Comparison of ENCODE assay signal across 8 cellular contexts in the genomic region with DNA sequence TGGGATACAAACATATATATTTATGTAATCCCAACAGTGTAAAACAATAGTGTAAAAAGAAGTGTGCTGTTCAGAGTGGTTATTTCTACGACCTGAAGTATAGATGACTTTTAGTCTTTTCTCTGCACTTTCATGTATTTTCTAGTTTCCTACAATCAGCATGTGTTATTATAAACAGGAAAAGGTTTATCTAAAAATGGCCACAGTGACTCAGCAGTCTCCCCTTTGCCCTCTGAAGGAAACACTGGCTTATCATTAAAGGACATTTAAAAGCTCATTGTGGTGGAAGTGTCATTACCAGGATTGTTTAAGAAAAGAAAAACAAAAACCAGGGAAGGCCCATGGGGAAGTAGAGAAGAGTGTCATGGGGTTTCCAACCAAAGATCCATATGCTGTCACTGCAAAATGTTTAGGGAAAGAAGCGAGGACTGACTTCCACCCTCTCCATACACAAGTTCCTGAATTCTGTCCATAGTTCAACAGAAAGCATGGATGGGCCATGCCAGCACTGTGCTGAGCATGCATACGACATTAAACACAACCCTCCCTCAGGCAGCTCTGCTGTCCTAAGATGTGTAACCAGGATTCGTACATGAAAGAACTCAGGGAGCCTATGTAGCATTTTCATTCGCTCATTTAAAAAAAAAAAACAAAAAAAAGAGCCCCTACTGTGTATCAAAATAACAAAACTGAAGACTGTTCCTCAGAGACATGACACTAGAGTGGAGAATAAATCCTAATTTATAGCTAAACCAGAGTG. TPM values are rescaled to one million over a fixed set of nuclear protein-coding genes. Genes with fewer than 3 reads are reported as not detected.
DNase-seq lines count a peak whose midpoint lies in the region; ATAC-seq and TF ChIP-seq lines count a peak whose summit lies in the region.

No MANE protein-coding gene starts in this region.

- TF ChIP-seq RAD21 in HCT116 (IDR thresholded peaks at IDR 0.05; ENCODE audit: low read depth), result 0 out of 2 replicates have a peak, but pooled peaks have one; percentile 5

- H2AFZ ChIP-seq in HCT116 (ENCODE audit: low read depth, low read length, poor library complexity, severe bottlenecking), result no peak overlapping the region

- peak overlapping the region; percentile 31; the same call in 1 of the 2 replicates for H3K9ac ChIP-seq in HCT116 (ENCODE audit: low read length)

- BruUV-seq in HCT116 (replicated peaks; lab: Mats Ljungman, UMichigan), result no TSS peak

- H3K36me3 Mint-ChIP-seq in T-cell, result peaks cover 72% of the 10 kb centered on the region
- peaks cover 42% of the 10 kb centered on the region for H3K36me3 Mint-ChIP-seq in stimulated activated effector memory CD8-positive, alpha-beta T cell treated with anti-CD3 and anti-CD28 coated beads, Interleukin-12 subunit alpha, Interleukin-12 subunit beta, amount 100 ng/mL, for 72 hours

- H3K27ac Mint-ChIP-seq in T-cell, result peak overlapping the region; percentile 68 to 93
- H3K27ac Mint-ChIP-seq in stimulated activated effector memory CD8-positive, alpha-beta T cell treated with anti-CD3 and anti-CD28 coated beads, Interleukin-12 subunit alpha, Interleukin-12 subunit beta, amount 100 ng/mL, for 72 hours, result peak overlapping the region; percentile 94

- H3K9me2 ChIP-seq in HCT116 (ENCODE audit: insufficient read depth), result no peaks in the 10 kb centered on the region

- no peaks in the 10 kb centered on the region for H3K27me3 ChIP-seq in HCT116 (ENCODE audit: insufficient read depth, low read length)
- H3K27me3 ChIP-seq in BE2C, result no peaks in the 10 kb centered on the region

- no peak for TF ChIP-seq POLR2A in HCT116 (IDR thresholded peaks at IDR 0.05; ENCODE audit: borderline replicate concordance, extremely low read depth, insufficient read depth, insufficient read length)

- H3K4me1 Mint-ChIP-seq in T-cell, result peaks cover 57 to 80% (median 70%) of the 10 kb centered on the region in 3 donors
- H3K4me1 Mint-ChIP-seq in stimulated activated effector memory CD8-positive, alpha-beta T cell treated with anti-CD3 and anti-CD28 coated beads, Interleukin-12 subunit alpha, Interleukin-12 subunit beta, amount 100 ng/mL, for 72 hours, result peaks cover 74% of the 10 kb centered on the region

- peak overlapping the region; percentile 29 for H3K4me2 ChIP-seq in HCT116 (ENCODE audit: low read length)

- H3K27me3 Mint-ChIP-seq in T-cell, result no peaks in the 10 kb centered on the region

- H3K4me1 ChIP-seq in HCT116 (ENCODE audit: control insufficient read depth in 1 of 2, insufficient read depth in 2 of 2, low read length in 2 of 2) (peaks cover 18 to 23% of the 10 kb centered on the region in 2 experiments), BE2C (no peaks in the 10 kb centered on the region)

- H3K79me2 ChIP-seq in HCT116 (ENCODE audit: insufficient read depth, low read length), result no peaks in the 10 kb centered on the region

- H3K9me3 Mint-ChIP-seq in T-cell, result peaks cover 19 to 24% (median 20%) of the 10 kb centered on the region in 3 donors
- H3K9me3 Mint-ChIP-seq in stimulated activated effector memory CD8-positive, alpha-beta T cell treated with anti-CD3 and anti-CD28 coated beads, Interleukin-12 subunit alpha, Interleukin-12 subunit beta, amount 100 ng/mL, for 72 hours, result peaks cover 19% of the 10 kb centered on the region

- CTCF ChIA-PET in HCT116 (lab: Charles Lee), result interaction anchor here (0.6 to 1.9 kb wide), 2 partner anchors 9 to 32 kb away, joined by 3 to 25 read pairs; no protein-coding TSS in a partner anchor
- CTCF ChIA-PET in T-cell (lab: Charles Lee), result interaction anchor here in 1 of 2 donors (0.6 kb wide), 1 partner anchor 591 kb away, joined by 4 read pairs; no protein-coding TSS in a partner anchor

- intact Hi-C loops in HCT116 (cut with micrococcal nuclease) (loop anchor here (10.0 kb wide), 2 partner anchors 265 to 465 kb away; no protein-coding TSS in a partner anchor), Right ventricle myocardium superior (cut with DNase I) (no loop called here)

- H3K9me3 ChIP-seq in HCT116 (ENCODE audit: control insufficient read depth in 1 of 2, insufficient read depth in 1 of 2, low read depth in 1 of 2, low read length in 2 of 2) (peaks cover 5 to 11% of the 10 kb centered on the region in 2 experiments; a peak in 3 of 4 replicates), BE2C (peaks cover 13% of the 10 kb centered on the region)

- POLR2A ChIA-PET in HCT116 (lab: Charles Lee) (interaction anchor here (2.1 kb wide), 1 partner anchor 9 kb away, joined by 12 read pairs; no protein-coding TSS in a partner anchor), T-cell (lab: Charles Lee) (interaction anchor here (0.6 to 1.3 kb wide), 4 partner anchors 12 to 134 kb away, joined by 3 to 5 read pairs (median 4); a partner anchor contains a TSS)

- H3K36me3 ChIP-seq in HCT116 (ENCODE audit: control insufficient read depth in 1 of 2, insufficient read depth in 2 of 2, low read length in 2 of 2) (peaks cover 0 to 6% of the 10 kb centered on the region in 2 experiments; a peak in 1 of 4 replicates), BE2C (peaks cover 9% of the 10 kb centered on the region)

- H4K20me1 ChIP-seq in HCT116 (ENCODE audit: insufficient read depth), result no peaks in the 10 kb centered on the region

- H3K4me3 Mint-ChIP-seq in T-cell, result peak overlapping the region; percentile 8 to 29 (median 22)
- peak overlapping the region; percentile 31 for H3K4me3 Mint-ChIP-seq in stimulated activated effector memory CD8-positive, alpha-beta T cell treated with anti-CD3 and anti-CD28 coated beads, Interleukin-12 subunit alpha, Interleukin-12 subunit beta, amount 100 ng/mL, for 72 hours

- RAD21 ChIA-PET in HCT116 (lab: Charles Lee; ENCODE audit: low non-redundant PET in 1 of 2, low total read pairs in 2 of 2, uncharacterized antibody in 2 of 2, unreplicated experiment in 2 of 2), result no interaction called here

- H3K27ac ChIP-seq in HCT116 (ENCODE audit: low read depth, low read length), result peak overlapping the region; percentile 50

- DNase-seq in DMS53 treated with DMSO at 0.1 percent for 48 hours (lab: John Stamatoyannopoulos, UW; ENCODE audit: unreplicated experiment), result peak; percentile 37
- DNase-seq in HCT116 (ENCODE audit: low read depth, low spot score), result no peak
- no peak for DNase-seq in T-cell
- no peak for DNase-seq in Right ventricle myocardium superior
- no peak for DNase-seq in stimulated activated effector memory CD8-positive, alpha-beta T cell treated with anti-CD3 and anti-CD28 coated beads, Interleukin-12 subunit alpha, Interleukin-12 subunit beta, amount 100 ng/mL, for 72 hours (ENCODE audit: low spot score in 2 of 2)
- no peak for DNase-seq in T1000 (lab: John Stamatoyannopoulos, UW)
- no peak for DNase-seq in BE2C
- no peak for DNase-seq in KG1 (lab: John Stamatoyannopoulos, UW)

- no peak for TF ChIP-seq CTCF in HCT116 (IDR thresholded peaks at IDR 0.05 in 2 of 3, conservative IDR thresholded peaks at IDR 0.05 in 1 of 3; ENCODE audit: borderline replicate concordance in 1 of 3, insufficient read depth in 1 of 3, low read depth in 2 of 3, low read length in 2 of 3)
- TF ChIP-seq CTCF in BE2C (IDR thresholded peaks at IDR 0.05; ENCODE audit: low read depth, low read length), result no peak

- ATAC-seq in HCT116 (peak; percentile 30; the same call in 1 of the 2 replicates), T-cell (replicated peaks in 1 of 4) (peak in 3 of 4 experiments; percentile 20 to 70 (median 61)), Right ventricle myocardium superior (ENCODE audit: poor library complexity) (peak; percentile 48)
- ATAC-seq in stimulated activated effector memory CD8-positive, alpha-beta T cell treated with anti-CD3 and anti-CD28 coated beads, Interleukin-12 subunit alpha, Interleukin-12 subunit beta, amount 100 ng/mL, for 72 hours, result peak; percentile 63

- no peak overlapping the region for H3K4me3 ChIP-seq in HCT116 (replicated peaks in 1 of 2; ENCODE audit: low read depth in 1 of 2, low read length in 2 of 2)
- no peak overlapping the region for H3K4me3 ChIP-seq in BE2C (ENCODE audit: low read depth, low read length)

TF ChIP-seq in HCT116, 20 proteins besides CTCF, POLR2A, EP300 and RAD21:
- TF ChIP-seq, protein P1, sequence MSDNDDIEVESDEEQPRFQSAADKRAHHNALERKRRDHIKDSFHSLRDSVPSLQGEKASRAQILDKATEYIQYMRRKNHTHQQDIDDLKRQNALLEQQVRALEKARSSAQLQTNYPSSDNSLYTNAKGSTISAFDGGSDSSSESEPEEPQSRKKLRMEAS (IDR thresholded peaks at IDR 0.05), result peak; percentile 45; the same call in 1 of the 2 replicates
- TF ChIP-seq FOSL1 (IDR thresholded peaks at IDR 0.05; ENCODE audit: low read depth), result no peak
- 0 out of 2 replicates have a peak, but pooled peaks have one; percentile 37 for TF ChIP-seq CBX3 (IDR thresholded peaks at IDR 0.05; ENCODE audit: low read depth)
TF ChIP-seq in HCT116: peak in this region for 2.

RNA-seq across cellular contexts. Expression of a gene that starts 10.2 kb away (rescaled TPM):
- total RNA-seq in HCT116 (2021; ENCODE audit: unreplicated experiment) (54.5 TPM), T-cell (10 to 100 TPM; 24.3 to 46.4 (median 44.6) TPM), Right ventricle myocardium superior (28.9 TPM)
- polyA plus RNA-seq in HCT116 (2012), result 24.6 and 32.8 TPM in 2 replicates
- 47.0 TPM for polyA plus RNA-seq in BE2C (2012; ENCODE audit: insufficient read depth, insufficient read length, low read depth)

RNA-seq across cellular contexts. Expression of a gene that starts 12.4 kb away (rescaled TPM):
- not detected for total RNA-seq in HCT116 (2021; ENCODE audit: unreplicated experiment)
- polyA plus RNA-seq in HCT116 (2012), result 7.9 and 9.1 TPM in 2 replicates
- 10 to 100 TPM; 20.7 to 32.7 (median 25.8) TPM for total RNA-seq in T-cell
- 22.8 TPM for total RNA-seq in Right ventricle myocardium superior
- polyA plus RNA-seq in BE2C (2012; ENCODE audit: insufficient read depth, insufficient read length, low read depth), result 20.7 TPM

RNA-seq across cellular contexts. Expression of a gene that starts 51.0 kb away (rescaled TPM):
- total RNA-seq in HCT116 (2021; ENCODE audit: unreplicated experiment), result 10.1 TPM
- polyA plus RNA-seq in HCT116 (2012), result 7.1 and 7.9 TPM in 2 replicates
- total RNA-seq in T-cell, result 10 to 100 TPM; 28.1 to 41.2 (median 37.6) TPM
- total RNA-seq in Right ventricle myocardium superior, result 5.1 TPM
- polyA plus RNA-seq in BE2C (2012; ENCODE audit: insufficient read depth, insufficient read length, low read depth), result 21.4 TPM

Comparison
In these comparisons a context has a peak if more than half of its experiments do, and no peak if none do; other contexts are left out.
1. RNA of a gene that starts 12.4 kb away (total RNA-seq): 20.7 to 32.7 TPM in T-cell and 22.8 TPM in Right ventricle myocardium superior (single experiment); not detected in HCT116 (single experiment); every median in the first group is over 10 times any median in the second.
2. Peak in every context shown above with its lines, with median percentiles within 50 percentile points of each other: ATAC-seq.